8 cellular contexts compared by ENCODE assay signal in the genomic region with DNA sequence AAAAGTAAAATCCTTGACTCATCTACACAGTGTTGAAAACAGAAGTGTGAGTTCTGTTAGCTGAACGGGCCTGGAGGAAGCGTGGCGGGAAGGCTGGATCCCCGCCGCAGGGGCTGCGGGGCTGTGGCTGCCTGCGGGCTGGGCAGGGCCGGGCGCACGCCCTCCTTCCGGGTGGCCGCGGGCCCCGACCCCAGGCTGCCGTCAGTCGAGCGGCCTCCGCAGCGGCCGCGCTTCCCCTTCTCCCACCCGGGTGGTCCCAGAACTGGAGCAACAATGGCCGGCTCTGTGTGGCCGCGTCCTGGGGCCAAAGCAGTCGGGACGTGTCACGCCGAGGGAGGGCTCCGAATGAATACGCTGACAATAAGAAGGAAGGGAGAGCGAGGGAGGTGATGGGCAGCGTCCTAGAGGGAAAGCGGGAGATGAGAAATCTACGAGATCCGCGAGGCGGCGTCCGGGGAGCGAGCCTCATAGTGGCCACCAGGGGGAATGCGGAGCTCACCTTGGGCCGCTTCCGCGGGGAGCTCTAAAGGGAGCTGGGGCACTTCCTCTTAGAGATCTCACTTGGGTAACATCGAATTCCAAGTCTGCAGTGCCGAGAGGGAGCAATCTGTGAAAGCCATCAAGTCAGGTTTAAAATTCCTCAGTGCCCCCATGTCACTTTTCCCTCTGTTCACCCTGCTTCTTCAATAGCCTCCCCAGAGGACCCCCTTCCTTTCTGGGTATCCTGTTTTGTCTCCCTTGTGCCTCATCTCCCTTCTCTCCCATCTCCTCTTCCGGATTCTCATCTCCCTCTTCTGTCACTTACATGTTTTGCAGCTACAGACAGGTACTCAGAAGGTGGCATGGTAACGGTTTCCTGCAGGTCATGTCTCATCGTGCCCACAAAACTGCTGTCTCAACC.
DNase-seq lines count a peak whose midpoint lies in the region; ATAC-seq and TF ChIP-seq lines count a peak whose summit lies in the region.

No MANE protein-coding gene starts in this region.

- peak overlapping the region; percentile 81 for H3K27ac Mint-ChIP-seq in dendritic cell treated with granulocyte-macrophage colony-stimulating factor and Interleukin-4, amounts not matched to agents 40 ng/mL and 50 ng/mL, for 4 days

- peak; percentile 87 for ATAC-seq in GM19023 (IDR thresholded peaks at IDR 0.05; ENCODE audit: unreplicated experiment)
- ATAC-seq in HG03175 (IDR thresholded peaks at IDR 0.05; ENCODE audit: unreplicated experiment) = peak; percentile 85
- ATAC-seq in left lobe of liver = peak; percentile 90

- DNase-seq in AG10803 (ENCODE audit: low read depth) (peak; percentile 73), NCI-H345 treated with DMSO at 0.1 percent for 48 hours (lab: John Stamatoyannopoulos, UW; ENCODE audit: unreplicated experiment) (peak; percentile 72), left lobe of liver (ENCODE audit: low spot score) (peak; percentile 72)
- peak; percentile 84 for DNase-seq in activated CD4-positive, alpha-beta T cell treated with anti-CD3 and anti-CD28 coated beads for 48 hours
- peak; percentile 69 for DNase-seq in stimulated activated CD4-positive, alpha-beta T cell treated with anti-CD3 and anti-CD28 coated beads, Interleukin-1b, Interleukin-23, amount 100 ng/mL, for 48 hours

- intact Hi-C loops in dendritic cell treated with granulocyte-macrophage colony-stimulating factor and Interleukin-4, amounts not matched to agents 40 ng/mL and 50 ng/mL, for 4 days (cut with micrococcal nuclease) = no loop called here

- peaks cover 62% of the 10 kb centered on the region for H3K4me1 Mint-ChIP-seq in dendritic cell treated with granulocyte-macrophage colony-stimulating factor and Interleukin-4, amounts not matched to agents 40 ng/mL and 50 ng/mL, for 4 days (ENCODE audit: low read depth)

- H3K4me3 ChIP-seq in AG10803 (ENCODE audit: low read length) = peak overlapping the region; percentile 54

- H3K36me3 Mint-ChIP-seq in dendritic cell treated with granulocyte-macrophage colony-stimulating factor and Interleukin-4, amounts not matched to agents 40 ng/mL and 50 ng/mL, for 4 days (ENCODE audit: low read depth) = no peaks in the 10 kb centered on the region

- H3K27me3 Mint-ChIP-seq in dendritic cell treated with granulocyte-macrophage colony-stimulating factor and Interleukin-4, amounts not matched to agents 40 ng/mL and 50 ng/mL, for 4 days = no peaks in the 10 kb centered on the region

- H3K9me3 Mint-ChIP-seq in dendritic cell treated with granulocyte-macrophage colony-stimulating factor and Interleukin-4, amounts not matched to agents 40 ng/mL and 50 ng/mL, for 4 days = no peaks in the 10 kb centered on the region

- TF ChIP-seq CTCF in AG10803 (conservative IDR thresholded peaks at IDR 0.05; ENCODE audit: low read length) = peak; percentile 86

- peak overlapping the region; percentile 84 for H3K4me3 Mint-ChIP-seq in dendritic cell treated with granulocyte-macrophage colony-stimulating factor and Interleukin-4, amounts not matched to agents 40 ng/mL and 50 ng/mL, for 4 days

Comparison
In these comparisons a context has a peak if more than half of its experiments do, and no peak if none do; other contexts are left out.
1. Peak in every context shown above with its lines: DNase-seq, ATAC-seq and H3K4me3 ChIP-seq.